8 cellular contexts compared by ENCODE assay signal in genomic region chr15:31004220-31004733, GRCh38. TPM values are rescaled to one million over a fixed set of nuclear protein-coding genes. Genes with fewer than 3 reads are reported as not detected.
DNase-seq lines count a peak whose midpoint lies in the region; ATAC-seq and TF ChIP-seq lines count a peak whose summit lies in the region.

No MANE protein-coding gene starts in this region.

- no peaks in the 10 kb centered on the region for H3K9me3 ChIP-seq in IMR-90 (ENCODE audit: control insufficient read depth, insufficient read depth, low read length)
- H3K9me3 ChIP-seq in body of pancreas, result no peaks in the 10 kb centered on the region
- no peaks in the 10 kb centered on the region for H3K9me3 ChIP-seq in Caco-2

- 32% methylated on average over 3 of the region's 5 CpGs; no CpG with 5 or more reads in 1 of the 2 experiments for WGBS in IMR-90 (ENCODE audit: extremely low coverage in 2 of 2, insufficient read length in 1 of 2), 2 experiments
- 43 to 66% methylated on average over 5 of the region's 5 CpGs for WGBS in body of pancreas, 2 donors

- H3K9me3 Mint-ChIP-seq in stimulated activated naive CD8-positive, alpha-beta T cell treated with anti-CD3 and anti-CD28 coated beads, Interleukin-15, amount 100 ng/mL, for 72 hours, result peaks cover 0 to under 1% of the 10 kb centered on the region in 2 donors
- no peaks in the 10 kb centered on the region for H3K9me3 Mint-ChIP-seq in Caco-2 (ENCODE audit: unreplicated experiment)

- no peak overlapping the region for H2AK5ac ChIP-seq in IMR-90 (ENCODE audit: low read depth, low read length)

- H4K20me1 ChIP-seq in IMR-90 (ENCODE audit: insufficient read depth, low read length), result no peaks in the 10 kb centered on the region

- TF ChIP-seq RAD21 in IMR-90 (IDR thresholded peaks at IDR 0.05; ENCODE audit: low read length), result no peak

- TF ChIP-seq POLR2A in GM18505 (IDR thresholded peaks at IDR 0.05; ENCODE audit: borderline replicate concordance, extremely low read depth, insufficient read depth, insufficient read length), result peak; percentile 49
- no peak for TF ChIP-seq POLR2A in IMR-90 (IDR thresholded peaks at IDR 0.05; ENCODE audit: low read depth, low read length)
- TF ChIP-seq POLR2A in body of pancreas (IDR thresholded peaks at IDR 0.05), result no peak

- no peak overlapping the region for H2BK20ac ChIP-seq in IMR-90 (ENCODE audit: low read depth, low read length)

- no peak overlapping the region for H4K5ac ChIP-seq in IMR-90 (ENCODE audit: low read depth, low read length)

- dilution Hi-C loops in IMR-90 (cut with HindIII; ENCODE audit: low sequenced_read_pairs, unreplicated experiment), result no loop called here

- H3K14ac ChIP-seq in IMR-90 (replicated peaks; ENCODE audit: low read depth, low read length), result no peak overlapping the region

- H3K27ac Mint-ChIP-seq in stimulated activated naive CD8-positive, alpha-beta T cell treated with anti-CD3 and anti-CD28 coated beads, Interleukin-15, amount 100 ng/mL, for 72 hours, result no peak overlapping the region
- H3K27ac Mint-ChIP-seq in Caco-2 (ENCODE audit: unreplicated experiment), result no peak overlapping the region

- POLR2A ChIA-PET in IMR-90 (lab: Charles Lee; ENCODE audit: unreplicated experiment), result no interaction called here
- POLR2A ChIA-PET in Caco-2 (lab: Charles Lee), result no interaction called here

- intact Hi-C loops in IMR-90 (cut with micrococcal nuclease), result no loop called here
- intact Hi-C loops in body of pancreas (cut with DNase I), result no loop called here
- intact Hi-C loops in Caco-2 (cut with micrococcal nuclease; ENCODE audit: unreplicated experiment), result no loop called here

- BruUV-seq in IMR-90 (replicated peaks; lab: Mats Ljungman, UMichigan) (no TSS peak), Caco-2 (replicated peaks; lab: Mats Ljungman, UMichigan) (no TSS peak)

- H3K27me3 ChIP-seq in IMR-90 (ENCODE audit: control insufficient read depth, insufficient read depth, low read length) (peaks cover 8% of the 10 kb centered on the region), body of pancreas (no peaks in the 10 kb centered on the region), Caco-2 (replicated peaks; ENCODE audit: control insufficient read depth, insufficient read depth, low read length) (no peaks in the 10 kb centered on the region)

- no peak overlapping the region for H3K4ac ChIP-seq in IMR-90 (ENCODE audit: low read depth, low read length)

- peak overlapping the region; percentile 1 to 20 for H3K4me3 Mint-ChIP-seq in stimulated activated naive CD8-positive, alpha-beta T cell treated with anti-CD3 and anti-CD28 coated beads, Interleukin-15, amount 100 ng/mL, for 72 hours
- no peak overlapping the region for H3K4me3 Mint-ChIP-seq in Caco-2 (ENCODE audit: unreplicated experiment)

- peaks cover 2% of the 10 kb centered on the region; the same call in 1 of the 2 replicates for H3K9me1 ChIP-seq in IMR-90 (ENCODE audit: insufficient read depth, low read length)

- TF ChIP-seq CTCF in IMR-90 (conservative IDR thresholded peaks at IDR 0.05; ENCODE audit: low read depth, low read length) (no peak), body of pancreas (IDR thresholded peaks at IDR 0.05) (no peak), Caco-2 (IDR thresholded peaks at IDR 0.05; ENCODE audit: insufficient read depth in 1 of 2, low read depth in 1 of 2, low read length in 1 of 2, severe bottlenecking in 1 of 2, unreplicated experiment in 1 of 2) (no peak)

- DNase-seq in IMR-90 (no peak), body of pancreas (peak in 3 of 4 donors; percentile 14 to 46 (median 24)), COLO829 (ENCODE audit: low spot score) (no peak), Caco-2 (no peak)
- DNase-seq in stimulated activated naive CD8-positive, alpha-beta T cell treated with anti-CD3 and anti-CD28 coated beads, Interleukin-15, amount 100 ng/mL, for 72 hours, result no peak
- no peak for DNase-seq in stimulated activated CD4-positive, alpha-beta T cell treated with anti-CD3 and anti-CD28 coated beads, Interleukin-4, amount 100 ng/mL, for 24 hours

- H3K4me1 ChIP-seq in IMR-90 (ENCODE audit: control insufficient read depth, insufficient read depth, low read length), result peaks cover 2% of the 10 kb centered on the region
- H3K4me1 ChIP-seq in body of pancreas, result no peaks in the 10 kb centered on the region
- H3K4me1 ChIP-seq in Caco-2, result no peaks in the 10 kb centered on the region

- H3K18ac ChIP-seq in IMR-90 (ENCODE audit: low read depth, low read length), result no peak overlapping the region

- no peak overlapping the region for H2BK15ac ChIP-seq in IMR-90 (ENCODE audit: low read depth, low read length)

- no peaks in the 10 kb centered on the region for H3K36me3 Mint-ChIP-seq in Caco-2 (ENCODE audit: insufficient read depth, unreplicated experiment)

- peaks cover 7% of the 10 kb centered on the region for H3K4me1 Mint-ChIP-seq in stimulated activated naive CD8-positive, alpha-beta T cell treated with anti-CD3 and anti-CD28 coated beads, Interleukin-15, amount 100 ng/mL, for 72 hours
- peaks cover 11% of the 10 kb centered on the region for H3K4me1 Mint-ChIP-seq in Caco-2 (ENCODE audit: low read depth, unreplicated experiment)

- CTCF ChIA-PET in IMR-90 (lab: Yijun Ruan, JAX), result interaction anchor here (1.0 kb wide), 1 partner anchor 9 kb away, joined by 6 read pairs; no protein-coding TSS in a partner anchor
- CTCF ChIA-PET in Caco-2 (lab: Charles Lee), result no interaction called here

- no peaks in the 10 kb centered on the region for H3K27me3 Mint-ChIP-seq in stimulated activated naive CD8-positive, alpha-beta T cell treated with anti-CD3 and anti-CD28 coated beads, Interleukin-15, amount 100 ng/mL, for 72 hours
- H3K27me3 Mint-ChIP-seq in Caco-2 (ENCODE audit: insufficient read depth, unreplicated experiment), result peaks cover under 1% of the 10 kb centered on the region

- peak overlapping the region; percentile 57 for H2AFZ ChIP-seq in IMR-90 (replicated peaks; ENCODE audit: low read length, poor library complexity)

- H2BK5ac ChIP-seq in IMR-90 (ENCODE audit: low read depth, low read length, poor library complexity, severe bottlenecking), result no peak overlapping the region

- no peak overlapping the region for H3K23ac ChIP-seq in IMR-90 (ENCODE audit: low read depth, low read length)

- in situ Hi-C loops in IMR-90 (cut with MboI; ENCODE audit: low sequenced_read_pairs), result no loop called here

- no peak overlapping the region for H4K8ac ChIP-seq in IMR-90 (ENCODE audit: low read depth in 2 of 2, low read length in 2 of 2)

- no peak overlapping the region for H3K9ac ChIP-seq in IMR-90 (ENCODE audit: low read depth, low read length)

- ATAC-seq in GM18505 (IDR thresholded peaks at IDR 0.05; ENCODE audit: unreplicated experiment) (peak; percentile 89), GM21576 (IDR thresholded peaks at IDR 0.05; ENCODE audit: unreplicated experiment) (peak; percentile 89), IMR-90 (ENCODE audit: low read depth) (no peak), body of pancreas (peak; percentile 50)
- peak; percentile 80 for ATAC-seq in stimulated activated naive CD8-positive, alpha-beta T cell treated with anti-CD3 and anti-CD28 coated beads, Interleukin-15, amount 100 ng/mL, for 72 hours

- no peak overlapping the region for H4K91ac ChIP-seq in IMR-90 (ENCODE audit: insufficient read depth, low read depth, low read length)

- no peaks in the 10 kb centered on the region for H3K79me1 ChIP-seq in IMR-90 (ENCODE audit: low read depth in 1 of 2, low read length in 2 of 2)

- no peak overlapping the region for H3K56ac ChIP-seq in IMR-90 (ENCODE audit: extremely low read depth, insufficient read depth, low read length)

- H3K27ac ChIP-seq in IMR-90 (ENCODE audit: insufficient read depth, low read length) (no peak overlapping the region), body of pancreas (no peak overlapping the region)

- H3K4me3 ChIP-seq in IMR-90 (ENCODE audit: insufficient read depth, low read depth, low read length), result no peak overlapping the region
- no peak overlapping the region for H3K4me3 ChIP-seq in body of pancreas
- H3K4me3 ChIP-seq in Caco-2 (ENCODE audit: low read depth, low read length), result no peak overlapping the region

- no peak overlapping the region for H2AK9ac ChIP-seq in IMR-90 (replicated peaks; ENCODE audit: low read depth, low read length, poor library complexity)

- no peak overlapping the region for H2BK120ac ChIP-seq in IMR-90 (ENCODE audit: low read depth, low read length)

- no peak overlapping the region for H3K4me2 ChIP-seq in IMR-90 (ENCODE audit: low read depth, low read length)

- no peaks in the 10 kb centered on the region for H3K36me3 ChIP-seq in IMR-90 (ENCODE audit: control insufficient read depth, insufficient read depth, low read length)
- H3K36me3 ChIP-seq in body of pancreas (replicated peaks in 1 of 2; ENCODE audit: insufficient read depth in 1 of 2, low read depth in 2 of 2), result no peaks in the 10 kb centered on the region
- no peaks in the 10 kb centered on the region for H3K36me3 ChIP-seq in Caco-2 (ENCODE audit: control insufficient read depth, insufficient read depth, low read length)

TF ChIP-seq in IMR-90, 13 proteins besides CTCF, POLR2A, EP300 and RAD21 (continues in another document):
- no peak for TF ChIP-seq FOS (IDR thresholded peaks at IDR 0.05; ENCODE audit: low read depth, low read length)
- no peak for TF ChIP-seq USF2 (IDR thresholded peaks at IDR 0.05; ENCODE audit: low read depth, low read length)
- no peak for TF ChIP-seq RFX5 (IDR thresholded peaks at IDR 0.05; ENCODE audit: low read depth, low read length)
- no peak for TF ChIP-seq CHD1 (IDR thresholded peaks at IDR 0.05; ENCODE audit: low read depth, low read length)
- TF ChIP-seq RCOR1 (IDR thresholded peaks at IDR 0.05; ENCODE audit: insufficient replicate concordance, low read length), result no peak

RNA-seq across cellular contexts. Expression of gene MTMR10, which starts 12.8 kb away (rescaled TPM):
- 13.8 and 22.5 TPM in 2 replicates for total RNA-seq in IMR-90 (2012; rRNA removed)
- polyA plus RNA-seq in IMR-90 (2012; rRNA removed), result 9.9 and 11.2 TPM in 2 replicates
- 2.9 TPM in 2 replicates for polyA plus RNA-seq in IMR-90 (2012; cell fraction: cytosol; rRNA removed)
- polyA plus RNA-seq in IMR-90 (2012; cell fraction: nucleus; rRNA removed; ENCODE audit: low replicate concordance), result 8.4 and 35.3 TPM in 2 replicates
- total RNA-seq in body of pancreas, result 10 to 100 TPM; 14.5 to 22.3 TPM
- 27.5 and 33.2 TPM in 2 replicates for total RNA-seq in Caco-2 (2022)

Comparison
In these comparisons a context has a peak if more than half of its experiments do, and no peak if none do; other contexts are left out.
1. DNase-seq: peak in body of pancreas (3 of 4); none in IMR-90 (single experiment), stimulated activated naive CD8-positive, alpha-beta T cell treated with anti-CD3 and anti-CD28 coated beads, Interleukin-15, amount 100 ng/mL, for 72 hours (0 of 2), stimulated activated CD4-positive, alpha-beta T cell treated with anti-CD3 and anti-CD28 coated beads, Interleukin-4, amount 100 ng/mL, for 24 hours (single experiment), COLO829 (single experiment) and Caco-2 (0 of 2).